Comparison of ENCODE assay signal across 26 cellular contexts in genomic region chr10:97131702-97132101, GRCh38. TPM values are rescaled to one million over a fixed set of nuclear protein-coding genes. Genes with fewer than 3 reads are reported as not detected.
DNase-seq lines count a peak whose midpoint lies in the region; ATAC-seq and TF ChIP-seq lines count a peak whose summit lies in the region.
"Had no signal": no experiment of that assay in that cellular context is flagged by ENCODE, and none has a peak within 500 bp of the region (broad histone marks: within the 10 kb centered on the region; RNA-seq: fewer than 3 reads in every experiment).

No MANE protein-coding gene starts in this region.

- ATAC-seq in GM21786 (IDR thresholded peaks at IDR 0.05; ENCODE audit: unreplicated experiment) = no peak
- ATAC-seq: HCT116, upper lobe of right lung had no signal

- H3K4me1 ChIP-seq in GM23248 (ENCODE audit: insufficient read depth) (no peaks in the 10 kb centered on the region), adrenal gland (replicated peaks in 1 of 2) (no peaks in the 10 kb centered on the region), SJCRH30 (peaks cover 9% of the 10 kb centered on the region)
- H3K4me1 ChIP-seq: heart right ventricle, parathyroid adenoma, stomach, upper lobe of right lung had no signal

- no peak overlapping the region for H3K9ac ChIP-seq in GM23248
- H3K9ac ChIP-seq: parathyroid adenoma had no signal

- peaks cover 5% of the 10 kb centered on the region for H3K27me3 Mint-ChIP-seq in activated T-cell treated with anti-CD3 and anti-CD28 coated beads, Interleukin-2, amount 50 U/mL, for 24 hours

- no peak for TF ChIP-seq POLR2A in adrenal gland (IDR thresholded peaks at IDR 0.05)

- no peaks in the 10 kb centered on the region for H3K9me3 Mint-ChIP-seq in activated T-cell treated with anti-CD3 and anti-CD28 coated beads, Interleukin-2, amount 50 U/mL, for 24 hours
- H3K9me3 Mint-ChIP-seq: activated naive CD8-positive, alpha-beta T cell treated with anti-CD3 and anti-CD28 coated beads, Interleukin-2, amount 10 ng/mL, durations not matched to agents 7 days and 5 days; IgD-negative memory B cell had no signal

- H3K79me2 ChIP-seq in GM23248 (ENCODE audit: insufficient read depth) = no peaks in the 10 kb centered on the region
- H3K79me2 ChIP-seq: parathyroid adenoma had no signal

- H4K20me1 ChIP-seq in GM23248 (ENCODE audit: insufficient read depth) = no peaks in the 10 kb centered on the region

- H3K9me2 ChIP-seq in GM23248 (ENCODE audit: insufficient read depth) = no peaks in the 10 kb centered on the region

- H3K9me3 ChIP-seq in GM23248 (ENCODE audit: low read depth) = no peaks in the 10 kb centered on the region
- no peaks in the 10 kb centered on the region for H3K9me3 ChIP-seq in adrenal gland (replicated peaks in 1 of 3)
- no peaks in the 10 kb centered on the region for H3K9me3 ChIP-seq in SJCRH30 (replicated peaks)
- H3K9me3 ChIP-seq: esophagus muscularis mucosa, heart right ventricle, stomach, upper lobe of right lung had no signal

- H3K27me3 ChIP-seq in GM23248 (replicated peaks; ENCODE audit: insufficient read depth) (peaks cover 28% of the 10 kb centered on the region), adrenal gland (no peaks in the 10 kb centered on the region), SJCRH30 (no peaks in the 10 kb centered on the region)
- H3K27me3 ChIP-seq: upper lobe of right lung had no signal

- in situ Hi-C loops in GM23248 (cut with MboI) = no loop called here

- H3K4me2 ChIP-seq in GM23248 (ENCODE audit: unreplicated experiment) = no peak overlapping the region

- no peak for TF ChIP-seq CTCF in adrenal gland (IDR thresholded peaks at IDR 0.05)

- H3K36me3 Mint-ChIP-seq in activated T-cell treated with anti-CD3 and anti-CD28 coated beads, Interleukin-2, amount 50 U/mL, for 24 hours (ENCODE audit: low read depth) = no peaks in the 10 kb centered on the region
- H3K36me3 Mint-ChIP-seq: activated naive CD8-positive, alpha-beta T cell treated with anti-CD3 and anti-CD28 coated beads, Interleukin-2, amount 10 ng/mL, durations not matched to agents 7 days and 5 days had no signal

- H3K4me3 ChIP-seq in GM23248 (no peak overlapping the region), adrenal gland (no peak overlapping the region), SJCRH30 (no peak overlapping the region)
- H3K4me3 ChIP-seq: cardiac muscle cell, esophagus muscularis mucosa, heart right ventricle, lung, stomach, upper lobe of right lung had no signal

- H3K4me3 Mint-ChIP-seq in activated T-cell treated with anti-CD3 and anti-CD28 coated beads, Interleukin-2, amount 50 U/mL, for 24 hours = no peak overlapping the region
- H3K4me3 Mint-ChIP-seq: activated naive CD8-positive, alpha-beta T cell treated with anti-CD3 and anti-CD28 coated beads, Interleukin-2, amount 10 ng/mL, durations not matched to agents 7 days and 5 days had no signal

- H3K27ac Mint-ChIP-seq in activated T-cell treated with anti-CD3 and anti-CD28 coated beads, Interleukin-2, amount 50 U/mL, for 24 hours = no peak overlapping the region
- H3K27ac Mint-ChIP-seq: activated naive CD8-positive, alpha-beta T cell treated with anti-CD3 and anti-CD28 coated beads, Interleukin-2, amount 10 ng/mL, durations not matched to agents 7 days and 5 days had no signal

- no peaks in the 10 kb centered on the region for H3F3A ChIP-seq in GM23248 (ENCODE audit: insufficient read depth)

- intact Hi-C loops in posterior vena cava (cut with DNase I) (no loop called here), adrenal gland (cut with DNase I) (no loop called here)

- 11 to 12% methylated on average over 9 of the region's 9 CpGs for WGBS in GM23248 (ENCODE audit: low coverage in 1 of 2, low lambda C conversion rate in 2 of 2, missing lambda C conversion rate in 2 of 2), 2 experiments
- WGBS in adrenal gland, 4 donors = 72 to 89% (median 82%) methylated on average over 8 to 9 of the region's 9 CpGs

- H3K27ac ChIP-seq in GM23248 (no peak overlapping the region), adrenal gland (no peak overlapping the region), SJCRH30 (no peak overlapping the region)
- H3K27ac ChIP-seq: cardiac muscle cell, esophagus muscularis mucosa, heart right ventricle, HL-60, parathyroid adenoma, stomach, upper lobe of right lung had no signal

- DNase-seq in GM23248 (peak; percentile 36), RPMI8226 (peak; percentile 15), fibroblast of the conjunctiva (ENCODE audit: low read depth) (peak; percentile 21), posterior vena cava (ENCODE audit: low spot score) (peak; percentile 31), adrenal gland (no peak), SJCRH30 (no peak)
- no peak for DNase-seq in activated T-cell treated with anti-CD3 and anti-CD28 coated beads, Interleukin-2, amount 50 U/mL, for 24 hours
- DNase-seq: activated CD4-positive, alpha-beta T cell treated with anti-CD3 and anti-CD28 coated beads for 1 hour; activated naive CD8-positive, alpha-beta T cell treated with anti-CD3 and anti-CD28 coated beads, Interleukin-2, amount 10 ng/mL, durations not matched to agents 7 days and 5 days; C1 segment of cervical spinal cord; effector CD4-positive, alpha-beta T cell; GF-D8; heart right ventricle; NCI-H1930; NCI-H446 treated with DMSO at 0.1 percent for 48 hours; stimulated activated CD4-positive, alpha-beta T cell treated with anti-CD3 and anti-CD28 coated beads, Interleukin-4, amount 100 ng/mL, for 1 hour; stomach; upper lobe of right lung had no signal

- no peak overlapping the region for H2AFZ ChIP-seq in GM23248
- H2AFZ ChIP-seq: parathyroid adenoma had no signal

- H3K36me3 ChIP-seq in GM23248 (ENCODE audit: low read depth) (no peaks in the 10 kb centered on the region), adrenal gland (replicated peaks in 1 of 2) (no peaks in the 10 kb centered on the region), SJCRH30 (no peaks in the 10 kb centered on the region)
- H3K36me3 ChIP-seq: cardiac muscle cell, esophagus muscularis mucosa, heart right ventricle, stomach, upper lobe of right lung had no signal

- no peaks in the 10 kb centered on the region for H3K4me1 Mint-ChIP-seq in activated T-cell treated with anti-CD3 and anti-CD28 coated beads, Interleukin-2, amount 50 U/mL, for 24 hours (ENCODE audit: low read depth)
- H3K4me1 Mint-ChIP-seq: activated naive CD8-positive, alpha-beta T cell treated with anti-CD3 and anti-CD28 coated beads, Interleukin-2, amount 10 ng/mL, durations not matched to agents 7 days and 5 days; IgD-negative memory B cell had no signal

RNA-seq across cellular contexts. Expression of gene SLIT1, which starts 54.1 kb away (rescaled TPM):
- total RNA-seq in GM23248 (2014; rRNA removed; shearing (Covaris generic)) = not detected in 2 replicates
- polyA plus RNA-seq in GM23248 (2016; fragmentation: Nextera tagmentation; extraction: Ambion mirVana) (0.04 TPM in 1 of 2 replicates, not detected in the other), adrenal gland (under 1 TPM; 0.05 to 0.24 (median 0.24) TPM)
- total RNA-seq in posterior vena cava (under 1 TPM; 0.23 to 0.33 TPM), adrenal gland (under 1 TPM; 0.06 to 0.65 (median 0.13) TPM)
- 0.03 and 0.04 TPM in 2 replicates for total RNA-seq in SJCRH30 (2014; rRNA removed; shearing (Covaris generic))
- polyA plus RNA-seq: IgD-negative memory B cell had no signal

Comparison
In these comparisons a context has a peak if more than half of its experiments do, and no peak if none do; other contexts are left out.
1. DNase-seq: peak in GM23248 (single experiment), RPMI8226 (single experiment), fibroblast of the conjunctiva (single experiment) and posterior vena cava (single experiment); none in adrenal gland (0 of 7), SJCRH30 (0 of 2) and activated T-cell treated with anti-CD3 and anti-CD28 coated beads, Interleukin-2, amount 50 U/mL, for 24 hours (single experiment).